Comparison of ENCODE assay signal across 13 cellular contexts in genomic region chr4:152956650-152957436, GRCh38. TPM values are rescaled to one million over a fixed set of nuclear protein-coding genes. Genes with fewer than 3 reads are reported as not detected.
DNase-seq lines count a peak whose midpoint lies in the region; ATAC-seq, FAIRE-seq and TF ChIP-seq lines count a peak whose summit lies in the region.
"Had no signal": no experiment of that assay in that cellular context is flagged by ENCODE, and none has a peak within 500 bp of the region (broad histone marks: within the 10 kb centered on the region; RNA-seq: fewer than 3 reads in every experiment).

No MANE protein-coding gene starts in this region.

- peak overlapping the region; percentile 41; the same call in 1 of the 2 replicates for H3K4me3 Mint-ChIP-seq in HFFc6
- H3K4me3 Mint-ChIP-seq in activated T-cell treated with anti-CD3 and anti-CD28 coated beads, Interleukin-2, amount 50 U/mL, for 4 hours = no peak overlapping the region
- no peak overlapping the region for H3K4me3 Mint-ChIP-seq in CD14-positive monocyte

- no peak for FAIRE-seq in small intestine (lab: Jason Lieb, UNC)

- no peaks in the 10 kb centered on the region for H3K9me3 Mint-ChIP-seq in HFFc6
- no peaks in the 10 kb centered on the region for H3K9me3 Mint-ChIP-seq in activated T-cell treated with anti-CD3 and anti-CD28 coated beads, Interleukin-2, amount 50 U/mL, for 4 hours
- H3K9me3 Mint-ChIP-seq in CD14-positive monocyte = no peaks in the 10 kb centered on the region

- H3K36me3 Mint-ChIP-seq in HFFc6 (ENCODE audit: low read depth) (no peaks in the 10 kb centered on the region), CD14-positive monocyte (no peaks in the 10 kb centered on the region)
- H3K36me3 Mint-ChIP-seq in activated T-cell treated with anti-CD3 and anti-CD28 coated beads, Interleukin-2, amount 50 U/mL, for 4 hours (ENCODE audit: insufficient read depth) = no peaks in the 10 kb centered on the region

- H3K27ac Mint-ChIP-seq in HFFc6 (peak overlapping the region; percentile 53; the same call in 1 of the 2 replicates), CD14-positive monocyte (no peak overlapping the region)

- WGBS in small intestine, 3 donors = 32 to 46% (median 45%) methylated on average over 12 of the region's 12 CpGs

- H3K36me3 ChIP-seq in small intestine (ENCODE audit: control insufficient read depth in 2 of 2, insufficient read depth in 2 of 2, low read length in 2 of 2) = peaks cover 2 to 7% of the 10 kb centered on the region in 2 donors

- peaks cover 33% of the 10 kb centered on the region for H3K4me1 Mint-ChIP-seq in HFFc6 (ENCODE audit: low read depth)
- H3K4me1 Mint-ChIP-seq in activated T-cell treated with anti-CD3 and anti-CD28 coated beads, Interleukin-2, amount 50 U/mL, for 4 hours (ENCODE audit: low read depth) = peaks cover 3% of the 10 kb centered on the region
- peaks cover 21% of the 10 kb centered on the region for H3K4me1 Mint-ChIP-seq in CD14-positive monocyte

- no peaks in the 10 kb centered on the region for H3K27me3 ChIP-seq in small intestine (ENCODE audit: control insufficient read depth in 2 of 2, insufficient read depth in 2 of 2, low read length in 2 of 2)

- DNase-seq in HFFc6 (peak; percentile 29), cardiac fibroblast (ENCODE audit: low read depth in 2 of 2) (peak; percentile 21 to 39), left colon (peak; percentile 44 to 73), small intestine (peak; percentile 69), CD14-positive monocyte (ENCODE audit: low spot score) (no peak)
- no peak for DNase-seq in activated T-cell treated with anti-CD3 and anti-CD28 coated beads, Interleukin-2, amount 50 U/mL, for 4 hours
- DNase-seq: central memory CD4-positive, alpha-beta T cell; DMS79 treated with DMSO at 0.1 percent for 48 hours; GM23248; hypothalamus; NCI-H1436 treated with DMSO at 0.1 percent for 48 hours had no signal

- H3K27ac ChIP-seq in small intestine (ENCODE audit: low read depth in 1 of 2, low read length in 1 of 2) = peak overlapping the region; percentile 69 to 78
- H3K27ac ChIP-seq: GM23248 had no signal

- peaks cover 6 to 9% of the 10 kb centered on the region in 2 donors for H3K4me1 ChIP-seq in small intestine (ENCODE audit: control insufficient read depth in 2 of 2, insufficient read depth in 1 of 2, low read depth in 1 of 2, low read length in 1 of 2)

- H3K4me3 ChIP-seq in cardiac fibroblast (replicated peaks in 1 of 2; ENCODE audit: low read depth in 2 of 2, low read length in 2 of 2) (no peak overlapping the region), small intestine (ENCODE audit: low read depth in 1 of 2, low read length in 2 of 2) (no peak overlapping the region)
- H3K4me3 ChIP-seq: GM23248 had no signal

- TF ChIP-seq CTCF in HFFc6 (IDR thresholded peaks at IDR 0.05) = no peak
- no peak for TF ChIP-seq CTCF in cardiac fibroblast (IDR thresholded peaks at IDR 0.05; ENCODE audit: low read depth, low read length)
- TF ChIP-seq CTCF in CD14-positive monocyte (IDR thresholded peaks at IDR 0.05) = no peak

- ATAC-seq in left colon (peak; percentile 81), HG02763 (IDR thresholded peaks at IDR 0.05; ENCODE audit: unreplicated experiment) (no peak), HG02981 (IDR thresholded peaks at IDR 0.05; ENCODE audit: unreplicated experiment) (no peak)
- no peak for ATAC-seq in activated T-cell treated with anti-CD3 and anti-CD28 coated beads, Interleukin-2, amount 50 U/mL, for 4 hours

- no peaks in the 10 kb centered on the region for H3K9me3 ChIP-seq in small intestine (ENCODE audit: control insufficient read depth, low read depth)

- intact Hi-C loops in left colon (cut with DNase I, micrococcal nuclease) = no loop called here
- intact Hi-C loops in CD14-positive monocyte (cut with micrococcal nuclease) = no loop called here

- H3K27me3 Mint-ChIP-seq in HFFc6 (ENCODE audit: insufficient read depth) (no peaks in the 10 kb centered on the region; the same call in 1 of the 2 replicates), CD14-positive monocyte (ENCODE audit: low read depth in 3 of 3) (peaks cover 0 to 4% (median 0%) of the 10 kb centered on the region in 3 donors)
- peaks cover 2% of the 10 kb centered on the region for H3K27me3 Mint-ChIP-seq in activated T-cell treated with anti-CD3 and anti-CD28 coated beads, Interleukin-2, amount 50 U/mL, for 4 hours (ENCODE audit: low read depth)

RNA-seq across cellular contexts. Expression of gene FHDC1, which starts 20.7 kb away (rescaled TPM):
- total RNA-seq in HFFc6 (2021; fragmentation: NEBNext Ultra II Directional; extraction: Animal tissue kit (Norgen Biotek cat#: 25700)) = under 1 TPM; 0.19 to 0.66 (median 0.28) TPM
- 10 to 100 TPM; 14.9 to 15.2 TPM for total RNA-seq in left colon
- 10 to 100 TPM in 1 of 3 donors, 1 to 10 TPM in 2; 3.7 to 12.7 (median 9.7) TPM for polyA plus RNA-seq in small intestine
- under 1 TPM in 2 of 3 donors, not detected in 1; 0.05 to 0.11 TPM for total RNA-seq in activated T-cell treated with anti-CD3 and anti-CD28 coated beads, Interleukin-2, amount 50 U/mL, for 4 hours
- polyA plus RNA-seq in CD14-positive monocyte = not detected

Comparison
In these comparisons a context has a peak if more than half of its experiments do, and no peak if none do; other contexts are left out.
1. DNase-seq: peak in HFFc6 (single experiment), cardiac fibroblast (2 of 2), left colon (2 of 2) and small intestine (single experiment); none in activated T-cell treated with anti-CD3 and anti-CD28 coated beads, Interleukin-2, amount 50 U/mL, for 4 hours (single experiment) and CD14-positive monocyte (single experiment).
2. RNA of gene FHDC1, which starts 20.7 kb away (total RNA-seq): 14.9 to 15.2 TPM in left colon; 0.19 to 0.66 TPM in HFFc6 and 0.05 to 0.11 TPM in activated T-cell treated with anti-CD3 and anti-CD28 coated beads, Interleukin-2, amount 50 U/mL, for 4 hours; every median in the first group is over 4 times any median in the second.